ENCODE assay signal across 7 cellular contexts in genomic region chr6:5422321-5422915, GRCh38.
DNase-seq lines count a peak whose midpoint lies in the region; ATAC-seq and TF ChIP-seq lines count a peak whose summit lies in the region.

No MANE protein-coding gene starts in this region.

- H3K4me3 ChIP-seq in WERI-Rb-1 (ENCODE audit: low read depth, low read length) = no peak overlapping the region

- H3K36me3 ChIP-seq in WERI-Rb-1 = no peaks in the 10 kb centered on the region

- no peaks in the 10 kb centered on the region for H3K27me3 ChIP-seq in WERI-Rb-1 (ENCODE audit: insufficient read depth, low read depth, severe bottlenecking)

- DNase-seq in G401 (ENCODE audit: low spot score) (peak; percentile 28), HuH-7.5 (ENCODE audit: low spot score) (peak; percentile 4), WERI-Rb-1 (peak; percentile 82), hepatic stellate cell (ENCODE audit: low spot score) (peak; percentile 16), NOMO-1 treated with DMSO at 0.1 percent for 48 hours (lab: John Stamatoyannopoulos, UW; ENCODE audit: unreplicated experiment) (no peak)

- in situ Hi-C loops in G401 (cut with HindIII; ENCODE audit: low sequenced_read_pairs) = no loop called here

- peak; percentile 99 for TF ChIP-seq CTCF in WERI-Rb-1 (IDR thresholded peaks at IDR 0.05; ENCODE audit: low read depth, low read length)

- no peak overlapping the region for H3K27ac ChIP-seq in WERI-Rb-1

- ATAC-seq in HG02870 (IDR thresholded peaks at IDR 0.05; ENCODE audit: unreplicated experiment) (no peak), HG02840 (IDR thresholded peaks at IDR 0.05; ENCODE audit: low FRiP score, unreplicated experiment) (no peak)

- H3K9me3 ChIP-seq in WERI-Rb-1 (ENCODE audit: severe bottlenecking) = no peaks in the 10 kb centered on the region
